8 cellular contexts compared by ENCODE assay signal in genomic region chr12:103929051-103929908, GRCh38. TPM values are rescaled to one million over a fixed set of nuclear protein-coding genes. Genes with fewer than 3 reads are reported as not detected.
DNase-seq lines count a peak whose midpoint lies in the region; ATAC-seq and TF ChIP-seq lines count a peak whose summit lies in the region.

No MANE protein-coding gene starts in this region.

- peak overlapping the region; percentile 95 for H4K5ac ChIP-seq in IMR-90 (ENCODE audit: low read depth, low read length)

- H3K9me3 ChIP-seq in CD4-positive, CD25-positive, alpha-beta regulatory T cell (ENCODE audit: control insufficient read depth in 2 of 2, low read length in 2 of 2), result no peaks in the 10 kb centered on the region
- H3K9me3 ChIP-seq in IMR-90 (ENCODE audit: control insufficient read depth, insufficient read depth, low read length) (no peaks in the 10 kb centered on the region), OCI-LY3 (ENCODE audit: insufficient read depth, low read length) (no peaks in the 10 kb centered on the region)

- TF ChIP-seq CTCF in IMR-90 (conservative IDR thresholded peaks at IDR 0.05; ENCODE audit: low read depth, low read length), result no peak
- TF ChIP-seq CTCF in OCI-LY3 (IDR thresholded peaks at IDR 0.05; ENCODE audit: low read depth, low read length), result no peak
- no peak for TF ChIP-seq CTCF in mesothelial cell of epicardium (IDR thresholded peaks at IDR 0.05; ENCODE audit: unreplicated experiment)

- peak overlapping the region; percentile 97 for H3K4ac ChIP-seq in IMR-90 (ENCODE audit: low read depth, low read length)

- peak overlapping the region; percentile 92 for H2BK120ac ChIP-seq in IMR-90 (ENCODE audit: low read depth, low read length)

- peaks cover 3% of the 10 kb centered on the region; the same call in 1 of the 2 replicates for H3K9me1 ChIP-seq in IMR-90 (ENCODE audit: insufficient read depth, low read length)

- H2AFZ ChIP-seq in IMR-90 (replicated peaks; ENCODE audit: low read length, poor library complexity) (peak overlapping the region; percentile 93), OCI-LY3 (ENCODE audit: low read depth, low read length) (peak overlapping the region; percentile 91; the same call in 1 of the 2 replicates)

- TF ChIP-seq RAD21 in IMR-90 (IDR thresholded peaks at IDR 0.05; ENCODE audit: low read length), result no peak

- peak overlapping the region; percentile 97 for H2AK9ac ChIP-seq in IMR-90 (replicated peaks; ENCODE audit: low read depth, low read length, poor library complexity)

- POLR2A ChIA-PET in IMR-90 (lab: Charles Lee; ENCODE audit: unreplicated experiment), result interaction anchor here (0.6 to 0.7 kb wide), 3 partner anchors 34 to 166 kb away, joined by 3 read pairs; no protein-coding TSS in a partner anchor

- peak overlapping the region; percentile 99 for H3K27ac ChIP-seq in CD4-positive, CD25-positive, alpha-beta regulatory T cell (ENCODE audit: insufficient read depth, low read length, poor library complexity, severe bottlenecking)
- H3K27ac ChIP-seq in IMR-90 (ENCODE audit: insufficient read depth, low read length) (peak overlapping the region; percentile 92), OCI-LY3 (ENCODE audit: low read length) (peak overlapping the region; percentile 96)

- H3K27ac Mint-ChIP-seq in CD4-positive, CD25-positive, alpha-beta regulatory T cell, result peak overlapping the region; percentile 100
- peak overlapping the region; percentile 100 for H3K27ac Mint-ChIP-seq in mesothelial cell of epicardium

- H3K79me2 ChIP-seq in OCI-LY3 (ENCODE audit: low read length), result peaks cover 46% of the 10 kb centered on the region

- peaks cover 37 to 69% (median 38%) of the 10 kb centered on the region in 4 donors for H3K4me1 Mint-ChIP-seq in CD4-positive, CD25-positive, alpha-beta regulatory T cell
- H3K4me1 Mint-ChIP-seq in mesothelial cell of epicardium, result peaks cover 36% of the 10 kb centered on the region

- in situ Hi-C loops in IMR-90 (cut with MboI; ENCODE audit: low sequenced_read_pairs), result no loop called here

- H3K36me3 Mint-ChIP-seq in CD4-positive, CD25-positive, alpha-beta regulatory T cell, result peaks cover 12% of the 10 kb centered on the region
- peaks cover 6% of the 10 kb centered on the region for H3K36me3 Mint-ChIP-seq in mesothelial cell of epicardium

- peak overlapping the region; percentile 89 to 98 (median 94) for H3K4me3 Mint-ChIP-seq in CD4-positive, CD25-positive, alpha-beta regulatory T cell
- H3K4me3 Mint-ChIP-seq in mesothelial cell of epicardium, result peak overlapping the region; percentile 80

- dilution Hi-C loops in IMR-90 (cut with HindIII; ENCODE audit: low sequenced_read_pairs, unreplicated experiment), result no loop called here

- peak overlapping the region; percentile 86 for H3K18ac ChIP-seq in IMR-90 (ENCODE audit: low read depth, low read length)

- H3K14ac ChIP-seq in IMR-90 (replicated peaks; ENCODE audit: low read depth, low read length), result peak overlapping the region; percentile 95

- H2AK5ac ChIP-seq in IMR-90 (ENCODE audit: low read depth, low read length), result peak overlapping the region; percentile 61

- H3K23ac ChIP-seq in IMR-90 (ENCODE audit: low read depth, low read length), result peak overlapping the region; percentile 95

- peak overlapping the region; percentile 75 for H2BK20ac ChIP-seq in IMR-90 (ENCODE audit: low read depth, low read length)

- no TSS peak for BruUV-seq in IMR-90 (replicated peaks; lab: Mats Ljungman, UMichigan)

- H4K8ac ChIP-seq in IMR-90 (ENCODE audit: low read depth in 2 of 2, low read length in 2 of 2), result peak overlapping the region; percentile 89 to 99

- peak overlapping the region; percentile 90 for H3K4me2 ChIP-seq in IMR-90 (ENCODE audit: low read depth, low read length)
- peak overlapping the region; percentile 84 for H3K4me2 ChIP-seq in OCI-LY3 (ENCODE audit: low read length)

- peak; percentile 81 to 95 (median 94) for DNase-seq in CD4-positive, CD25-positive, alpha-beta regulatory T cell
- peak; percentile 92 for DNase-seq in IMR-90
- peak; percentile 75 for DNase-seq in activated T-cell treated with anti-CD3 and anti-CD28 coated beads for 24 hours (ENCODE audit: low read depth)
- peak; percentile 82 for DNase-seq in epidermal melanocyte (ENCODE audit: insufficient read length, low spot score)
- peak; percentile 53 to 77 for DNase-seq in mesothelial cell of epicardium (ENCODE audit: low spot score in 2 of 2, unreplicated experiment in 2 of 2)
- peak; percentile 68 for DNase-seq in stimulated activated CD8-positive, alpha-beta memory T cell treated with anti-CD3 and anti-CD28 coated beads, Interleukin-15, amount 100 ng/mL, for 1 hour (ENCODE audit: low read depth)

- H2BK5ac ChIP-seq in IMR-90 (ENCODE audit: low read depth, low read length, poor library complexity, severe bottlenecking), result peak overlapping the region; percentile 92

- H2BK15ac ChIP-seq in IMR-90 (ENCODE audit: low read depth, low read length), result peak overlapping the region; percentile 86

- H3K56ac ChIP-seq in IMR-90 (ENCODE audit: extremely low read depth, insufficient read depth, low read length), result peak overlapping the region; percentile 94

- TF ChIP-seq POLR2A in IMR-90 (IDR thresholded peaks at IDR 0.05; ENCODE audit: low read depth, low read length), result peak; percentile 74

- H3K4me3 ChIP-seq in CD4-positive, CD25-positive, alpha-beta regulatory T cell (ENCODE audit: low read depth, low read length), result peak overlapping the region; percentile 91
- H3K4me3 ChIP-seq in IMR-90 (ENCODE audit: insufficient read depth, low read depth, low read length) (peak overlapping the region; percentile 51), OCI-LY3 (ENCODE audit: low read length) (peak overlapping the region; percentile 87)

- H3K27me3 ChIP-seq in CD4-positive, CD25-positive, alpha-beta regulatory T cell (ENCODE audit: control insufficient read depth, insufficient read depth, low read length), result no peaks in the 10 kb centered on the region
- H3K27me3 ChIP-seq in IMR-90 (ENCODE audit: control insufficient read depth, insufficient read depth, low read length) (no peaks in the 10 kb centered on the region), OCI-LY3 (ENCODE audit: low read depth, low read length) (no peaks in the 10 kb centered on the region)

- peaks cover 4% of the 10 kb centered on the region for H3K27me3 Mint-ChIP-seq in CD4-positive, CD25-positive, alpha-beta regulatory T cell
- peaks cover 3% of the 10 kb centered on the region for H3K27me3 Mint-ChIP-seq in mesothelial cell of epicardium (ENCODE audit: low read depth)

- peaks cover 0 to 3% (median 0%) of the 10 kb centered on the region in 7 donors for H3K9me3 Mint-ChIP-seq in CD4-positive, CD25-positive, alpha-beta regulatory T cell
- no peaks in the 10 kb centered on the region for H3K9me3 Mint-ChIP-seq in mesothelial cell of epicardium

- ATAC-seq in CD4-positive, CD25-positive, alpha-beta regulatory T cell (ENCODE audit: low read depth in 2 of 2), result peak; percentile 49 to 51
- peak; percentile 16 for ATAC-seq in GM21390 (IDR thresholded peaks at IDR 0.05; ENCODE audit: unreplicated experiment)
- ATAC-seq in IMR-90 (ENCODE audit: low read depth), result peak; percentile 66

- peaks cover 60% of the 10 kb centered on the region for H3K4me1 ChIP-seq in CD4-positive, CD25-positive, alpha-beta regulatory T cell (ENCODE audit: control insufficient read depth, insufficient read depth, low read length, poor library complexity, severe bottlenecking)
- H3K4me1 ChIP-seq in IMR-90 (ENCODE audit: control insufficient read depth, insufficient read depth, low read length) (peaks cover 5% of the 10 kb centered on the region), OCI-LY3 (ENCODE audit: low read length) (peaks cover 69% of the 10 kb centered on the region)

- WGBS in IMR-90 (ENCODE audit: extremely low coverage in 2 of 2, insufficient read length in 1 of 2), 2 experiments, result 0% methylated on average over 21 of the region's 44 CpGs; no CpG with 5 or more reads in 1 of the 2 experiments

- H4K20me1 ChIP-seq in IMR-90 (ENCODE audit: insufficient read depth, low read length), result peaks cover 29% of the 10 kb centered on the region
- peaks cover 35% of the 10 kb centered on the region for H4K20me1 ChIP-seq in OCI-LY3 (ENCODE audit: insufficient read depth, low read length)

- intact Hi-C loops in IMR-90 (cut with micrococcal nuclease), result loop anchor here (2.0 kb wide), 1 partner anchor 20 kb away; no protein-coding TSS in a partner anchor

- CTCF ChIA-PET in IMR-90 (lab: Yijun Ruan, JAX), result interaction anchor here (1.0 to 1.2 kb wide), 2 partner anchors 34 to 73 kb away, joined by 3 to 4 read pairs; no protein-coding TSS in a partner anchor

- H3K9ac ChIP-seq in IMR-90 (ENCODE audit: low read depth, low read length) (peak overlapping the region; percentile 94), OCI-LY3 (ENCODE audit: low read length) (peak overlapping the region; percentile 95)

- peaks cover 8 to 26% of the 10 kb centered on the region in 2 experiments for H3K79me1 ChIP-seq in IMR-90 (ENCODE audit: low read depth in 1 of 2, low read length in 2 of 2)

- H3K36me3 ChIP-seq in CD4-positive, CD25-positive, alpha-beta regulatory T cell (ENCODE audit: control insufficient read depth, insufficient read depth, low read length), result peaks cover 17% of the 10 kb centered on the region
- H3K36me3 ChIP-seq in IMR-90 (ENCODE audit: control insufficient read depth, insufficient read depth, low read length) (peaks cover 5% of the 10 kb centered on the region), OCI-LY3 (replicated peaks; ENCODE audit: low read depth, low read length) (peaks cover 39% of the 10 kb centered on the region)

- peak overlapping the region; percentile 94 for H4K91ac ChIP-seq in IMR-90 (ENCODE audit: insufficient read depth, low read depth, low read length)

RNA-seq across cellular contexts. Expression of gene HSP90B1, which starts 0.9 kb away (rescaled TPM):
- 254 TPM for total RNA-seq in CD4-positive, CD25-positive, alpha-beta regulatory T cell
- polyA plus RNA-seq in CD4-positive, CD25-positive, alpha-beta regulatory T cell, result 100 to 1,000 TPM; 119 to 158 (median 141) TPM
- total RNA-seq in IMR-90 (2012; rRNA removed) (398 and 587 TPM in 2 replicates), mesothelial cell of epicardium (765 to 795 TPM (median 788 TPM) in 3 replicates)
- polyA plus RNA-seq in IMR-90 (2012; rRNA removed), result 686 and 765 TPM in 2 replicates
- 62.7 and 145 TPM in 2 replicates for polyA plus RNA-seq in IMR-90 (2012; cell fraction: cytosol; rRNA removed)
- 32.5 and 474 TPM in 2 replicates for polyA plus RNA-seq in IMR-90 (2012; cell fraction: nucleus; rRNA removed; ENCODE audit: low replicate concordance)

RNA-seq across cellular contexts. Expression of gene TDG, which starts 36.4 kb away (rescaled TPM):
- 26.7 TPM for total RNA-seq in CD4-positive, CD25-positive, alpha-beta regulatory T cell
- polyA plus RNA-seq in CD4-positive, CD25-positive, alpha-beta regulatory T cell, result 10 to 100 TPM; 18.6 to 23.0 (median 21.3) TPM
- total RNA-seq in IMR-90 (2012; rRNA removed), result 14.0 and 24.2 TPM in 2 replicates
- polyA plus RNA-seq in IMR-90 (2012; rRNA removed), result 11.5 and 14.7 TPM in 2 replicates
- 2.8 and 3.1 TPM in 2 replicates for polyA plus RNA-seq in IMR-90 (2012; cell fraction: cytosol; rRNA removed)
- polyA plus RNA-seq in IMR-90 (2012; cell fraction: nucleus; rRNA removed; ENCODE audit: low replicate concordance), result 3.7 and 20.5 TPM in 2 replicates
- 46.2 to 48.5 TPM (median 48.2 TPM) in 3 replicates for total RNA-seq in mesothelial cell of epicardium

Comparison
In these comparisons a context has a peak if more than half of its experiments do, and no peak if none do; other contexts are left out.
1. Peak in every context shown above with its lines: DNase-seq, ATAC-seq, H3K4me3 ChIP-seq and H3K27ac ChIP-seq.
2. ATAC-seq: peak in every context shown above with its lines; median percentile 66 in IMR-90; 50 in CD4-positive, CD25-positive, alpha-beta regulatory T cell; 16 in GM21390.